In the genomic region with DNA sequence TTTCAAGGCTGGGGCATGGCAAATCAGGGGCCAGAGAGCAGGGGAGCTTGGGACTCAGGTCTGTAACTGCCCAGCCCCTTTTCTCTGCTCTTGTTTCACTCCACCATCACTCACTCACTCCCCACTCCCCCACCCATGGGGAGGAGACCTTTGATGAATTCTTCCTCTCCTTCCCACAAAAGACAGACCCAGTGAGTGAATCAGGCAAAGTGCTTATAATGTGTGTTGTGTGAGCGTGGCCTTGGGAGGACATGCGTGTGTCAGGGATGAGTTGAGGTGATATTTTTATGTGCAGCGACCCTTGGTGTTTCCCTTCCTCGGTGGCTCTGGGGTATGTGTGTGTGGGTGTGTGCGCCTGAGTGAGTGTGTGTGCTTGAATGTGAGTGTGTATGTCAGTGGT, we compare ENCODE assay signal across 10 cellular contexts. TPM values are rescaled to one million over a fixed set of nuclear protein-coding genes. Genes with fewer than 3 reads are reported as not detected.
DNase-seq lines count a peak whose midpoint lies in the region; ATAC-seq and TF ChIP-seq lines count a peak whose summit lies in the region.
"Had no signal": no experiment of that assay in that cellular context is flagged by ENCODE, and none has a peak within 500 bp of the region (broad histone marks: within the 10 kb centered on the region; RNA-seq: fewer than 3 reads in every experiment).

No MANE protein-coding gene starts in this region.

- peak overlapping the region; percentile 89 for H3K4me3 Mint-ChIP-seq in activated T-cell treated with anti-CD3 and anti-CD28 coated beads, Interleukin-2, amount 50 U/mL, for 4 hours
- peak overlapping the region; percentile 79 for H3K4me3 Mint-ChIP-seq in T-helper 17 cell
- H3K4me3 Mint-ChIP-seq in stimulated activated naive CD8-positive, alpha-beta T cell treated with anti-CD3 and anti-CD28 coated beads, Interleukin-15, amount 100 ng/mL, for 72 hours, result peak overlapping the region; percentile 94

- no peaks in the 10 kb centered on the region for H3K27me3 Mint-ChIP-seq in activated T-cell treated with anti-CD3 and anti-CD28 coated beads, Interleukin-2, amount 50 U/mL, for 4 hours (ENCODE audit: low read depth)
- H3K27me3 Mint-ChIP-seq in T-helper 17 cell, result no peaks in the 10 kb centered on the region
- no peaks in the 10 kb centered on the region for H3K27me3 Mint-ChIP-seq in stimulated activated naive CD8-positive, alpha-beta T cell treated with anti-CD3 and anti-CD28 coated beads, Interleukin-15, amount 100 ng/mL, for 72 hours

- DNase-seq in activated T-cell treated with anti-CD3 and anti-CD28 coated beads, Interleukin-2, amount 50 U/mL, for 4 hours, result no peak
- DNase-seq in activated T-cell treated with anti-CD3 and anti-CD28 coated beads for 4 hours, result no peak
- no peak for DNase-seq in T-helper 17 cell
- peak; percentile 14 for DNase-seq in fibroblast of mammary gland (ENCODE audit: low read depth)
- no peak for DNase-seq in stimulated activated naive CD8-positive, alpha-beta T cell treated with anti-CD3 and anti-CD28 coated beads, Interleukin-15, amount 100 ng/mL, for 72 hours
- DNase-seq in NCI-H446 treated with DMSO at 0.1 percent for 48 hours (lab: John Stamatoyannopoulos, UW), result no peak
- no peak for DNase-seq in OCI-M2 (lab: John Stamatoyannopoulos, UW; ENCODE audit: unreplicated experiment)
- DNase-seq in HPDE6-E6E7 (ENCODE audit: extremely low spot score), result no peak
- DNase-seq: activated CD8-positive, alpha-beta memory T cell treated with anti-CD3 and anti-CD28 coated beads, Interleukin-2, amount 50 U/mL, for 48 hours; NCI-H510A treated with DMSO at 0.1 percent for 48 hours had no signal

- H3K9me3 Mint-ChIP-seq in activated T-cell treated with anti-CD3 and anti-CD28 coated beads, Interleukin-2, amount 50 U/mL, for 4 hours, result no peaks in the 10 kb centered on the region
- no peaks in the 10 kb centered on the region for H3K9me3 Mint-ChIP-seq in stimulated activated naive CD8-positive, alpha-beta T cell treated with anti-CD3 and anti-CD28 coated beads, Interleukin-15, amount 100 ng/mL, for 72 hours

- no peaks in the 10 kb centered on the region for H3K9me3 ChIP-seq in T-helper 17 cell (ENCODE audit: control insufficient read depth, low read length, poor library complexity, severe bottlenecking)

- H3K4me3 ChIP-seq in fibroblast of mammary gland (ENCODE audit: control insufficient read depth, low read depth, low read length), result no peak overlapping the region

- peaks cover 44% of the 10 kb centered on the region for H3K4me1 Mint-ChIP-seq in activated T-cell treated with anti-CD3 and anti-CD28 coated beads, Interleukin-2, amount 50 U/mL, for 4 hours (ENCODE audit: low read depth)
- H3K4me1 Mint-ChIP-seq in T-helper 17 cell, result peaks cover 42% of the 10 kb centered on the region
- peaks cover 49% of the 10 kb centered on the region for H3K4me1 Mint-ChIP-seq in stimulated activated naive CD8-positive, alpha-beta T cell treated with anti-CD3 and anti-CD28 coated beads, Interleukin-15, amount 100 ng/mL, for 72 hours

- H3K27ac Mint-ChIP-seq in T-helper 17 cell, result peak overlapping the region; percentile 92
- H3K27ac Mint-ChIP-seq in stimulated activated naive CD8-positive, alpha-beta T cell treated with anti-CD3 and anti-CD28 coated beads, Interleukin-15, amount 100 ng/mL, for 72 hours, result peak overlapping the region in 1 of 2 donors; percentile 6

- peaks cover 12% of the 10 kb centered on the region for H3K36me3 Mint-ChIP-seq in activated T-cell treated with anti-CD3 and anti-CD28 coated beads, Interleukin-2, amount 50 U/mL, for 4 hours (ENCODE audit: insufficient read depth)
- peaks cover 12% of the 10 kb centered on the region for H3K36me3 Mint-ChIP-seq in T-helper 17 cell (ENCODE audit: low read depth)

- no peak for TF ChIP-seq CTCF in fibroblast of mammary gland (conservative IDR thresholded peaks at IDR 0.05; ENCODE audit: control insufficient read depth, insufficient read depth, low read depth, low read length)

- peak in 1 of 2 donors; percentile 11 for ATAC-seq in activated T-cell treated with anti-CD3 and anti-CD28 coated beads, Interleukin-2, amount 50 U/mL, for 4 hours
- ATAC-seq in T-helper 17 cell, result no peak
- no peak for ATAC-seq in stimulated activated naive CD8-positive, alpha-beta T cell treated with anti-CD3 and anti-CD28 coated beads, Interleukin-15, amount 100 ng/mL, for 72 hours

RNA-seq across cellular contexts. Expression of gene CUL9, which starts 1.0 kb away (rescaled TPM):
- total RNA-seq in activated T-cell treated with anti-CD3 and anti-CD28 coated beads, Interleukin-2, amount 50 U/mL, for 4 hours, result 10 to 100 TPM; 29.5 to 32.3 (median 30.4) TPM
- total RNA-seq in T-helper 17 cell, result 10 to 100 TPM; 73.9 to 78.0 TPM

RNA-seq across cellular contexts. Expression of gene SRF, which starts 9.9 kb away (rescaled TPM):
- 10 to 100 TPM; 72.0 to 80.1 (median 72.8) TPM for total RNA-seq in activated T-cell treated with anti-CD3 and anti-CD28 coated beads, Interleukin-2, amount 50 U/mL, for 4 hours
- total RNA-seq in T-helper 17 cell, result 10 to 100 TPM; 26.3 to 27.9 TPM

RNA-seq across cellular contexts. Expression of gene DNPH1, which starts 48.3 kb away (rescaled TPM):
- 10 to 100 TPM; 27.5 to 52.1 (median 51.0) TPM for total RNA-seq in activated T-cell treated with anti-CD3 and anti-CD28 coated beads, Interleukin-2, amount 50 U/mL, for 4 hours
- 10 to 100 TPM; 32.3 to 35.0 TPM for total RNA-seq in T-helper 17 cell
